Comparison of ENCODE assay signal across 8 cellular contexts in the genomic region with DNA sequence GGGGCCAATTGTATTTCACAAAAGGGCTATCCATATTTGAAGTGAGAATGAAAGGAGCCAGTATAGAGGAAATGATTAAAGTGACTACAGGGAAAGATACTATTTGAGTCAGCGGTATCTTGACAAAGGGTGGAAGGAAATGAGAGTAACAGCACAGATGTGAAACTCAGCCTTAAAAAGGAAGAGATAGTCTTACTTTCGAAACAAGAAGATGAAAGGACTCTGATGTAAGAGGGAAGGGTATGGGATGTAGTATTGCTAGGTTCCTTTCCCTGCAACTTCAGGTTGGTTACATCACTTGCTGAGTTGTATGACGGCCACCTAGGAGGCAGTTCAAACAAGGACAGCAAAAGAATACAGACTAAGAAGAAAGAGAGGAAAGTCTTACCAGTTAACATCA. TPM values are rescaled to one million over a fixed set of nuclear protein-coding genes. Genes with fewer than 3 reads are reported as not detected.
DNase-seq lines count a peak whose midpoint lies in the region; ATAC-seq and TF ChIP-seq lines count a peak whose summit lies in the region.

No MANE protein-coding gene starts in this region.

- TF ChIP-seq CTCF in choroid plexus epithelial cell (conservative IDR thresholded peaks at IDR 0.05; ENCODE audit: low read depth, low read length) = no peak

- peak; percentile 56 for DNase-seq in Jurkat, Clone E6-1 (ENCODE audit: low read depth, low spot score)
- DNase-seq in choroid plexus epithelial cell (ENCODE audit: low read depth) = peak; percentile 63
- no peak for DNase-seq in anterior cingulate cortex (lab: John Stamatoyannopoulos, UW)
- no peak for DNase-seq in activated effector memory CD4-positive, alpha-beta T cell treated with anti-CD3 and anti-CD28 coated beads, Interleukin-2, amount 50 U/mL, for 16 hours
- no peak for DNase-seq in stimulated activated CD8-positive, alpha-beta memory T cell treated with anti-CD3 and anti-CD28 coated beads, Interleukin-4, amount 100 ng/mL, for 48 hours
- DNase-seq in DMS153 treated with DMSO at 0.1 percent for 48 hours (lab: John Stamatoyannopoulos, UW; ENCODE audit: unreplicated experiment) = no peak

- no peak overlapping the region for H3K4me3 ChIP-seq in Jurkat, Clone E6-1 (ENCODE audit: low read length)
- no peak overlapping the region for H3K4me3 ChIP-seq in choroid plexus epithelial cell (ENCODE audit: low read depth, low read length)

- ATAC-seq in GM18498 (IDR thresholded peaks at IDR 0.05; ENCODE audit: unreplicated experiment) (peak; percentile 99), GM21717 (IDR thresholded peaks at IDR 0.05; ENCODE audit: unreplicated experiment) (peak; percentile 99)

RNA-seq across cellular contexts. Expression of a gene that starts 13.7 kb away (rescaled TPM):
- 103 TPM for polyA plus RNA-seq in Jurkat, Clone E6-1 (2012; ENCODE audit: insufficient read depth, insufficient read length)

RNA-seq across cellular contexts. Expression of a gene that starts 14.9 kb away (rescaled TPM):
- 2.8 TPM for polyA plus RNA-seq in Jurkat, Clone E6-1 (2012; ENCODE audit: insufficient read depth, insufficient read length)

RNA-seq across cellular contexts. Expression of a gene that starts 52.2 kb away (rescaled TPM):
- polyA plus RNA-seq in Jurkat, Clone E6-1 (2012; ENCODE audit: insufficient read depth, insufficient read length) = 16.1 TPM

Comparison
In these comparisons a context has a peak if more than half of its experiments do, and no peak if none do; other contexts are left out.
1. DNase-seq: peak in Jurkat, Clone E6-1 (single experiment) and choroid plexus epithelial cell (single experiment); none in anterior cingulate cortex (0 of 58), activated effector memory CD4-positive, alpha-beta T cell treated with anti-CD3 and anti-CD28 coated beads, Interleukin-2, amount 50 U/mL, for 16 hours (single experiment), stimulated activated CD8-positive, alpha-beta memory T cell treated with anti-CD3 and anti-CD28 coated beads, Interleukin-4, amount 100 ng/mL, for 48 hours (single experiment) and DMS153 treated with DMSO at 0.1 percent for 48 hours (single experiment).